1 cellular context compared by ENCODE assay signal in genomic region chr20:58209652-58210397, GRCh38.
A peak's percentile ranks its signal among the peaks of the same experiment; 100 is the strongest.
TF ChIP-seq lines count a peak whose summit lies in the region.

No MANE protein-coding gene starts in this region.

TF ChIP-seq in K562, 482 proteins besides CTCF, POLR2A, EP300 and RAD21 (continued from another document and continues in another):
- no peak for TF ChIP-seq ZNF609 (CRISPR knock-in tag; IDR thresholded peaks at IDR 0.05; ENCODE audit: borderline replicate concordance)
- TF ChIP-seq ZNF780A (CRISPR knock-in tag; IDR thresholded peaks at IDR 0.05): no peak
- no peak for TF ChIP-seq EWSR1 (IDR thresholded peaks at IDR 0.05; ENCODE audit: borderline replicate concordance, low read depth, partially characterized antibody)
- TF ChIP-seq SRSF7 (optimal IDR thresholded peaks at IDR 0.05; ENCODE audit: low read depth, low read length): no peak
- TF ChIP-seq POLR2G (IDR thresholded peaks at IDR 0.05; ENCODE audit: low read depth, low read length): no peak
- TF ChIP-seq NCOA1 (IDR thresholded peaks at IDR 0.05; ENCODE audit: low read depth): no peak
- TF ChIP-seq YY1 (IDR thresholded peaks at IDR 0.05; ENCODE audit: borderline replicate concordance in 1 of 3, control insufficient read depth in 1 of 3, extremely low read depth in 1 of 3, insufficient read depth in 3 of 3, insufficient read length in 1 of 3, insufficient replicate concordance in 2 of 3, low read depth in 1 of 3, low read length in 2 of 3): peak in 2 of 3 experiments; percentile 55 to 58
- TF ChIP-seq SAP30 (IDR thresholded peaks at IDR 0.05; ENCODE audit: borderline replicate concordance, insufficient read depth, low read depth, low read length, poor library complexity, severe bottlenecking): no peak
- no peak for TF ChIP-seq HDAC6 (IDR thresholded peaks at IDR 0.05; ENCODE audit: low read depth, low read length)
- no peak for TF ChIP-seq FOXJ3 (CRISPR knock-in tag; IDR thresholded peaks at IDR 0.05)
- TF ChIP-seq BRD9 (IDR thresholded peaks at IDR 0.05; ENCODE audit: low read depth, partially characterized antibody): peak; percentile 57
- no peak for TF ChIP-seq ZNF140 (CRISPR knock-in tag; IDR thresholded peaks at IDR 0.05)
- TF ChIP-seq U2AF2 (optimal IDR thresholded peaks at IDR 0.05; ENCODE audit: low read depth, low read length): no peak
- TF ChIP-seq E2F1 (CRISPR knock-in tag; IDR thresholded peaks at IDR 0.05): no peak
- TF ChIP-seq PRMT5 (CRISPR knock-in tag; IDR thresholded peaks at IDR 0.05): no peak
- TF ChIP-seq GTF2A2 (tag; IDR thresholded peaks at IDR 0.05): no peak
- no peak for TF ChIP-seq ZNF507 (tag; conservative IDR thresholded peaks at IDR 0.05)
- no peak for TF ChIP-seq TCF15 (CRISPR knock-in tag; IDR thresholded peaks at IDR 0.05)
- no peak for TF ChIP-seq ZNF449 (CRISPR knock-in tag; IDR thresholded peaks at IDR 0.05)
- no peak for TF ChIP-seq RAD51 (IDR thresholded peaks at IDR 0.05; ENCODE audit: borderline replicate concordance, low read depth)
- no peak for TF ChIP-seq NFE2 (IDR thresholded peaks at IDR 0.05; ENCODE audit: low read depth)
- TF ChIP-seq GABPA (tag; conservative IDR thresholded peaks at IDR 0.05; ENCODE audit: low read depth): no peak
- peak; percentile 72; the same call in 1 of the 2 replicates for TF ChIP-seq TFAP4 (CRISPR knock-in tag; IDR thresholded peaks at IDR 0.05; ENCODE audit: borderline replicate concordance)
- TF ChIP-seq TCFL5 (CRISPR knock-in tag; conservative IDR thresholded peaks at IDR 0.05): no peak
- TF ChIP-seq TFAM (CRISPR knock-in tag; conservative IDR thresholded peaks at IDR 0.05): no peak
- TF ChIP-seq ZNF592 (IDR thresholded peaks at IDR 0.05): peak; percentile 72
- no peak for TF ChIP-seq ILF3 (IDR thresholded peaks at IDR 0.05; ENCODE audit: borderline replicate concordance)
- TF ChIP-seq ZNF551 (CRISPR knock-in tag; IDR thresholded peaks at IDR 0.05): no peak
- TF ChIP-seq ZNF512 (tag; IDR thresholded peaks at IDR 0.05): no peak
- TF ChIP-seq MAFF (IDR thresholded peaks at IDR 0.05; ENCODE audit: low read length): no peak
- TF ChIP-seq ZSCAN32 (CRISPR knock-in tag; IDR thresholded peaks at IDR 0.05): no peak
- TF ChIP-seq FOXO4 (CRISPR knock-in tag; IDR thresholded peaks at IDR 0.05): no peak
- peak; percentile 81 for TF ChIP-seq MYC (IDR thresholded peaks at IDR 0.05; ENCODE audit: low read depth, low read length)
- no peak for TF ChIP-seq MYC (CRISPR knock-in tag; IDR thresholded peaks at IDR 0.05; ENCODE audit: borderline replicate concordance, low read depth)
- TF ChIP-seq CREB3 (tag; conservative IDR thresholded peaks at IDR 0.05; ENCODE audit: low read depth): no peak
- peak; percentile 37 for TF ChIP-seq RBBP5 (IDR thresholded peaks at IDR 0.05; ENCODE audit: borderline replicate concordance, insufficient read depth, low read length, poor library complexity, severe bottlenecking)
- TF ChIP-seq PHB2 (IDR thresholded peaks at IDR 0.05; ENCODE audit: low read depth): no peak
- no peak for TF ChIP-seq PML (IDR thresholded peaks at IDR 0.05; ENCODE audit: low read length)
- TF ChIP-seq ZNF324 (CRISPR knock-in tag; IDR thresholded peaks at IDR 0.05): no peak
- peak; percentile 19 for TF ChIP-seq RBM25 (IDR thresholded peaks at IDR 0.05; ENCODE audit: low read depth, low read length, severe bottlenecking)
- TF ChIP-seq CBX5 (IDR thresholded peaks at IDR 0.05; ENCODE audit: borderline replicate concordance, low read depth): no peak
- TF ChIP-seq ZNF282 (CRISPR knock-in tag; IDR thresholded peaks at IDR 0.05): no peak
- TF ChIP-seq GABPB2 (CRISPR knock-in tag; conservative IDR thresholded peaks at IDR 0.05): no peak
- no peak for TF ChIP-seq LEF1 (IDR thresholded peaks at IDR 0.05)
- TF ChIP-seq ATF2 (CRISPR knock-in tag; IDR thresholded peaks at IDR 0.05): no peak
- no peak for TF ChIP-seq BCL6 (CRISPR knock-in tag; IDR thresholded peaks at IDR 0.05)
- TF ChIP-seq ZNF583 (CRISPR knock-in tag; IDR thresholded peaks at IDR 0.05): no peak
- TF ChIP-seq CBX3 (IDR thresholded peaks at IDR 0.05; ENCODE audit: borderline replicate concordance in 1 of 2, low read length in 2 of 2): no peak
- no peak for TF ChIP-seq ZNF444 (CRISPR knock-in tag; IDR thresholded peaks at IDR 0.05)
- 0 out of 2 replicates have a peak, but pooled peaks have one; percentile 21 for TF ChIP-seq ZKSCAN1 (IDR thresholded peaks at IDR 0.05; ENCODE audit: low read depth, low read length)
- TF ChIP-seq ETS2 (tag; IDR thresholded peaks at IDR 0.05; ENCODE audit: borderline replicate concordance, poor library complexity, severe bottlenecking): no peak
